ENCODE assay signal across 21 cellular contexts in genomic region chr6:56401477-56402070, GRCh38.
"Had no signal": no experiment of that assay in that cellular context is flagged by ENCODE, and none has a peak within 500 bp of the region (broad histone marks: within the 10 kb centered on the region; RNA-seq: fewer than 3 reads in every experiment).

No MANE protein-coding gene starts in this region.

- FAIRE-seq: endothelial cell of umbilical vein, keratinocyte had no signal

- H3K9me3 ChIP-seq: lower lobe of right lung, mucosa of descending colon had no signal

- H3K36me3 ChIP-seq: esophagus muscularis mucosa, heart right ventricle, left lung, lower lobe of right lung had no signal

- H3K27me3 ChIP-seq: dorsolateral prefrontal cortex, esophagus muscularis mucosa, foreskin keratinocyte, heart right ventricle, left lung had no signal

- H3K27ac Mint-ChIP-seq: mesothelial cell of epicardium, naive B cell had no signal

- H3K4me3 ChIP-seq: coronary artery, dorsolateral prefrontal cortex, esophagus muscularis mucosa, heart right ventricle, left lung, lower lobe of right lung, mucosa of descending colon had no signal

- DNase-seq: dermis blood vessel endothelial cell; dorsolateral prefrontal cortex; effector CD4-positive, alpha-beta T cell; effector memory CD4-positive, alpha-beta T cell; foreskin keratinocyte; glutamatergic neuron; head of caudate nucleus; heart right ventricle; hippocampal formation; left cardiac atrium; left lung; left ventricle myocardium superior; lower lobe of right lung; mesenchymal stem cell; mucosa of descending colon; naive B cell had no signal

- H3K4me1 ChIP-seq: foreskin keratinocyte, lower lobe of right lung had no signal

- H3K4me1 Mint-ChIP-seq: naive B cell had no signal

- ATAC-seq: foreskin keratinocyte, heart right ventricle, left cardiac atrium, left lung, left ventricle myocardium superior, lower lobe of right lung, mucosa of descending colon had no signal

- H3K27ac ChIP-seq: coronary artery, dorsolateral prefrontal cortex, esophagus muscularis mucosa, foreskin keratinocyte, heart right ventricle, left lung, lower lobe of right lung had no signal

- H3K4me3 Mint-ChIP-seq: mesothelial cell of epicardium, naive B cell had no signal
